Comparison of ENCODE assay signal across 10 cellular contexts in the genomic region with DNA sequence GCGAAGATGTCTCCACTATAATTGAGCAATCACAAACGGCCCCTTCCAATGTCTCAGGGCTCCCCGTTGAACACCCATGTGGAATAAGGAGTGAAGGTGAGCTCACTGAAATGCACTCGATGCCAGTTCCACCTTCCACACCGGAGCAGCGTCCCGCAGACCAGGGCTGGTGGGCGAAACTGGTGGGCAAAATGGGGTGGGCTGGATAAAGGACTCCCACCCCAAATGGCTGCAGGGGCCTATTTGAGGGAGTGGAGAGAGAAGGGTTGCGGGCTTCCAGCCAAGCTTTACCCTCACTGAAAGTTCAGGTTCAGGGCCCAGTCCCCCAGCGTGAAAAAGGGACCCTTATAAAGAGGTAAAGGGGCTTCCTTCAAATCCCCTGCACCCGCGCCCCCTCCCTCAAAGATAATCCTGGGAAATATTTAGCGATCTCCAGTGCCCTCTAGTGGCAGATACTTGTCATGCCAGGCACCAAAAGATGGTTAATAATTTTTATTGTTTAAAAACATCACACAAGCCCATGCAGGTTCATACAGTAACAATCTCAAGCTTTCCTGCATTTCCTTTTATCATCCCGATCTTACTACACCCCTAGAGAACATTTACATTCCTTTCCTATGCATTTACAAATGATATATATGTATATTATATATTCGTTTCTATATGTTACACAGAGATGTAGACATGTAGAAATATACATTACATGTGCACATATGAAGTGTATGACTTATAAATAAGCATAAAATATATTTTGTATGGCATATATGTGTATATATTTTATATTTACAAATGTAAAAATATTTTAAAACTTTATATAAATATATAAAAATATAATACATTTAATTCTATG. TPM values are rescaled to one million over a fixed set of nuclear protein-coding genes. Genes with fewer than 3 reads are reported as not detected.
DNase-seq lines count a peak whose midpoint lies in the region; ATAC-seq and TF ChIP-seq lines count a peak whose summit lies in the region.
"Had no signal": no experiment of that assay in that cellular context is flagged by ENCODE, and none has a peak within 500 bp of the region (broad histone marks: within the 10 kb centered on the region; RNA-seq: fewer than 3 reads in every experiment).

No MANE protein-coding gene starts in this region.

- H3K27me3 ChIP-seq in H9 (ENCODE audit: insufficient read depth, low read length) (no peaks in the 10 kb centered on the region), testis (no peaks in the 10 kb centered on the region)
- H3K27me3 ChIP-seq: BLaER1 had no signal

- no peak overlapping the region for H2BK120ac ChIP-seq in H9 (ENCODE audit: low read depth, low read length, poor library complexity, severe bottlenecking)

- peak; percentile 22 for DNase-seq in DMS53 (lab: John Stamatoyannopoulos, UW)
- no peak for DNase-seq in DMS53 treated with DMSO at 0.1 percent for 48 hours (lab: John Stamatoyannopoulos, UW; ENCODE audit: unreplicated experiment)
- no peak for DNase-seq in H9
- DNase-seq in head of caudate nucleus: peak in 31 of 42 donors; percentile 4 to 81 (median 39)
- DNase-seq in testis: peak; percentile 29
- DNase-seq in NCI-H1694 treated with DMSO at 0.1 percent for 48 hours (lab: John Stamatoyannopoulos, UW): no peak

- no peak overlapping the region for H3K9ac ChIP-seq in H9 (ENCODE audit: extremely low read depth, insufficient read length, low read length)
- H3K9ac ChIP-seq: BLaER1 had no signal

- no peak overlapping the region for H3T11ph ChIP-seq in H9 (ENCODE audit: low read length)

- H2BK15ac ChIP-seq in H9 (ENCODE audit: low read depth, low read length): no peak overlapping the region

- no peak overlapping the region for H3K56ac ChIP-seq in H9 (ENCODE audit: insufficient read length, low read depth, low read length)

- peaks cover 26 to 30% of the 10 kb centered on the region in 2 experiments for H3K4me1 Mint-ChIP-seq in H9

- H3K27ac Mint-ChIP-seq in H9: no peak overlapping the region
- H3K27ac Mint-ChIP-seq: T-helper 1 cell treated with Interleukin-12 subunit alpha and Interleukin-12 subunit beta and Interleukin-4 antibody, amounts not matched to agents 30 μg/mL and 1 μg/mL, for 36 hours had no signal

- no peak overlapping the region for H3K4ac ChIP-seq in H9 (ENCODE audit: low read depth, low read length)

- H3K9me3 Mint-ChIP-seq in H9: peaks cover 0 to 2% of the 10 kb centered on the region in 2 experiments; a peak in 1 of 5 replicates
- H3K9me3 Mint-ChIP-seq: T-helper 1 cell treated with Interleukin-12 subunit alpha and Interleukin-12 subunit beta and Interleukin-4 antibody, amounts not matched to agents 30 μg/mL and 1 μg/mL, for 36 hours had no signal

- TF ChIP-seq CTCF in H9 (conservative IDR thresholded peaks at IDR 0.05) (peak; percentile 93), VCaP (conservative IDR thresholded peaks at IDR 0.05) (peak; percentile 94), testis (IDR thresholded peaks at IDR 0.05) (peak; percentile 55 to 95 (median 79))

- no peak overlapping the region for H3K4me2 ChIP-seq in H9 (ENCODE audit: insufficient read depth, insufficient read length, low read length)
- H3K4me2 ChIP-seq: BLaER1 had no signal

- no peaks in the 10 kb centered on the region for H3K79me2 ChIP-seq in H9 (ENCODE audit: insufficient read depth, low read length)

- intact Hi-C loops in head of caudate nucleus (cut with DNase I) (loop anchor here (2.0 kb wide), 1 partner anchor 45 kb away; no protein-coding TSS in a partner anchor), testis (cut with DNase I; ENCODE audit: low total_unique reads) (no loop called here)

- no peak overlapping the region for H2BK20ac ChIP-seq in H9 (ENCODE audit: low read depth, low read length, poor library complexity, severe bottlenecking)

- H3K36me3 Mint-ChIP-seq in H9 (ENCODE audit: insufficient read depth in 1 of 3, low read depth in 3 of 3): no peaks in the 10 kb centered on the region

- no peak overlapping the region for H4K5ac ChIP-seq in H9 (ENCODE audit: insufficient read length, low read depth, low read length)

- H3K27me3 Mint-ChIP-seq in H9 (ENCODE audit: low read depth): peaks cover 22% of the 10 kb centered on the region

- no peak overlapping the region for H4K8ac ChIP-seq in H9 (replicated peaks; ENCODE audit: insufficient read length, low read depth, low read length)

- H3K23ac ChIP-seq in H9 (ENCODE audit: insufficient read length, low read depth, low read length): no peak overlapping the region

- no peak overlapping the region for H4K91ac ChIP-seq in H9 (ENCODE audit: insufficient read length, low read depth, low read length)

- no peak overlapping the region for H2BK12ac ChIP-seq in H9 (ENCODE audit: insufficient read length, low read depth, low read length)

- no peak for TF ChIP-seq POLR2A in testis (IDR thresholded peaks at IDR 0.05)

- WGBS in H9 (ENCODE audit: extremely low coverage, insufficient read length, low lambda C conversion rate): no CpG with 5 or more reads among the region's 15 CpGs
- 14 to 23% methylated on average over 8 to 15 of the region's 15 CpGs for WGBS in testis, 2 donors

- H3K18ac ChIP-seq in H9 (ENCODE audit: insufficient read length, low read depth, low read length): no peak overlapping the region

- H3K4me3 ChIP-seq in testis: no peak overlapping the region
- H3K4me3 ChIP-seq: BLaER1 had no signal

- no peak overlapping the region for H2AFZ ChIP-seq in H9 (ENCODE audit: low read length)

- no peaks in the 10 kb centered on the region for H3K79me1 ChIP-seq in H9 (ENCODE audit: insufficient read depth, low read depth, low read length, poor library complexity, severe bottlenecking)

- no peaks in the 10 kb centered on the region for H3K36me3 ChIP-seq in testis (ENCODE audit: low read depth, missing control alignments)
- H3K36me3 ChIP-seq: BLaER1 had no signal

- H2AK5ac ChIP-seq in H9 (ENCODE audit: insufficient read length, low read length): no peak overlapping the region

- no peak overlapping the region for H2BK5ac ChIP-seq in H9 (ENCODE audit: insufficient read length, low read length)

- ATAC-seq in GM18868 (IDR thresholded peaks at IDR 0.05; ENCODE audit: unreplicated experiment): no peak

- H3K4me1 ChIP-seq in H9 (ENCODE audit: insufficient read depth, low read length) (peaks cover 16% of the 10 kb centered on the region; the same call in 1 of the 2 replicates), testis (no peaks in the 10 kb centered on the region)

- H3K9me3 ChIP-seq in H9 (ENCODE audit: control insufficient read depth, low read depth, low read length) (no peaks in the 10 kb centered on the region), testis (no peaks in the 10 kb centered on the region)
- H3K9me3 ChIP-seq: BLaER1 had no signal

- H3K27ac ChIP-seq in H9 (ENCODE audit: insufficient read length, low read depth, low read length) (no peak overlapping the region), VCaP (peak overlapping the region; percentile 22; the same call in 1 of the 2 replicates), testis (no peak overlapping the region)
- H3K27ac ChIP-seq: BLaER1 had no signal

- no peak overlapping the region for H3K14ac ChIP-seq in H9 (ENCODE audit: insufficient read depth, low read length)

- H4K20me1 ChIP-seq in H9 (ENCODE audit: control insufficient read depth, insufficient read depth, insufficient read length): no peaks in the 10 kb centered on the region
- H4K20me1 ChIP-seq: BLaER1 had no signal

- no peak overlapping the region for H3K4me3 Mint-ChIP-seq in H9
- H3K4me3 Mint-ChIP-seq: T-helper 1 cell treated with Interleukin-12 subunit alpha and Interleukin-12 subunit beta and Interleukin-4 antibody, amounts not matched to agents 30 μg/mL and 1 μg/mL, for 36 hours had no signal

- H3K23me2 ChIP-seq in H9 (ENCODE audit: insufficient read length, low read depth, low read length, poor library complexity, severe bottlenecking): no peaks in the 10 kb centered on the region

RNA-seq across cellular contexts. Expression of a gene that starts 58.2 kb away (rescaled TPM):
- 0.11 TPM in 1 of 2 replicates, not detected in the other for total RNA-seq in H9 (2021)
- total RNA-seq in testis: under 1 TPM in 1 of 2 donors, not detected in 1; 0.16 TPM
- not detected for polyA plus RNA-seq in testis (ENCODE audit: insufficient read depth, low read depth, low replicate concordance)

Comparison
In these comparisons a context has a peak if more than half of its experiments do, and no peak if none do; other contexts are left out.
1. DNase-seq: peak in DMS53 (single experiment), head of caudate nucleus (31 of 42) and testis (single experiment); none in DMS53 treated with DMSO at 0.1 percent for 48 hours (single experiment), H9 (single experiment) and NCI-H1694 treated with DMSO at 0.1 percent for 48 hours (single experiment).
2. Peak in every context shown above with its lines, with median percentiles within 50 percentile points of each other: CTCF ChIP-seq.